In genomic region chr16:27314161-27314723, GRCh38 we compare ENCODE assay signal across 8 cellular contexts. TPM values are rescaled to one million over a fixed set of nuclear protein-coding genes. Genes with fewer than 3 reads are reported as not detected.
A peak's percentile ranks its signal among the peaks of the same experiment; 100 is the strongest.
DNase-seq lines count a peak whose midpoint lies in the region; ATAC-seq and TF ChIP-seq lines count a peak whose summit lies in the region.

No MANE protein-coding gene starts in this region.

- no peaks in the 10 kb centered on the region for H3K9me3 Mint-ChIP-seq in naive thymus-derived CD4-positive, alpha-beta T cell

- H3K36me3 Mint-ChIP-seq in naive thymus-derived CD4-positive, alpha-beta T cell = peaks cover 0 to 51% (median 4%) of the 10 kb centered on the region in 5 donors

- H3K27ac ChIP-seq in KOPT-K1 (ENCODE audit: low read depth, low read length, poor library complexity, severe bottlenecking) (peak overlapping the region; percentile 50), esophagus muscularis mucosa (replicated peaks in 1 of 4) (peak overlapping the region; percentile 97 to 99 (median 98)), temporal lobe (ENCODE audit: low read depth, low read length) (peak overlapping the region; percentile 25)
- H3K27ac ChIP-seq in naive thymus-derived CD4-positive, alpha-beta T cell (ENCODE audit: low read depth, low read length) = peak overlapping the region; percentile 99

- H3K27me3 Mint-ChIP-seq in naive thymus-derived CD4-positive, alpha-beta T cell = peaks cover 0 to 3% (median 0%) of the 10 kb centered on the region in 5 donors

- TF ChIP-seq CTCF in esophagus muscularis mucosa (IDR thresholded peaks at IDR 0.05) = no peak

- H3K9me3 ChIP-seq in KOPT-K1 (ENCODE audit: insufficient read depth, low read length, poor library complexity, severe bottlenecking) = no peaks in the 10 kb centered on the region
- no peaks in the 10 kb centered on the region for H3K9me3 ChIP-seq in esophagus muscularis mucosa
- H3K9me3 ChIP-seq in naive thymus-derived CD4-positive, alpha-beta T cell (ENCODE audit: control insufficient read depth in 2 of 3, low read length in 3 of 3) = no peaks in the 10 kb centered on the region

- TF ChIP-seq EP300 in esophagus muscularis mucosa (IDR thresholded peaks at IDR 0.05) = no peak

- no peaks in the 10 kb centered on the region for H3K36me3 ChIP-seq in KOPT-K1 (ENCODE audit: insufficient read depth, low read length)
- H3K36me3 ChIP-seq in esophagus muscularis mucosa = no peaks in the 10 kb centered on the region
- peaks cover 0 to 4% (median 0%) of the 10 kb centered on the region in 3 experiments for H3K36me3 ChIP-seq in naive thymus-derived CD4-positive, alpha-beta T cell (ENCODE audit: control insufficient read depth in 2 of 3, insufficient read depth in 3 of 3, low read length in 3 of 3)

- H3K4me1 ChIP-seq in esophagus muscularis mucosa = peaks cover 38 to 59% (median 55%) of the 10 kb centered on the region in 4 donors
- peaks cover 23 to 40% of the 10 kb centered on the region in 2 donors for H3K4me1 ChIP-seq in naive thymus-derived CD4-positive, alpha-beta T cell (ENCODE audit: control insufficient read depth in 2 of 2, insufficient read depth in 2 of 2, low read length in 2 of 2)

- WGBS in esophagus muscularis mucosa = 0% methylated on average over 13 of the region's 39 CpGs

- peak; percentile 33 for ATAC-seq in naive thymus-derived CD4-positive, alpha-beta T cell

- peak overlapping the region; percentile 92 to 99 (median 96) for H3K27ac Mint-ChIP-seq in naive thymus-derived CD4-positive, alpha-beta T cell

- intact Hi-C loops in esophagus muscularis mucosa (cut with DNase I) = loop anchor here (5.0 kb wide), 1 partner anchor 47 kb away; the partner anchor contains the start of gene NSMCE1
- intact Hi-C loops in naive thymus-derived CD4-positive, alpha-beta T cell (cut with micrococcal nuclease) = loop anchor here (2.0 kb wide), 5 partner anchors 39 to 135 kb away; partner anchors contain the start of gene IL21R (in 1 of the 2)

- DNase-seq in SIG-M5 treated with dmso at 0.1 percent for 504 hours (lab: John Stamatoyannopoulos, UW; ENCODE audit: unreplicated experiment) = peak; percentile 30
- DNase-seq in SIG-M5 (lab: John Stamatoyannopoulos, UW) = no peak
- DNase-seq in activated CD8-positive, alpha-beta memory T cell treated with anti-CD3 and anti-CD28 coated beads, Interleukin-2, amount 50 U/mL, for 4 hours = peak; percentile 55
- DNase-seq in esophagus muscularis mucosa (ENCODE audit: extremely low spot score) = no peak
- peak in 4 of 9 donors; percentile 28 to 63 (median 48) for DNase-seq in naive thymus-derived CD4-positive, alpha-beta T cell
- DNase-seq in Kasumi-1 (lab: John Stamatoyannopoulos, UW) = no peak

- H3K4me3 Mint-ChIP-seq in naive thymus-derived CD4-positive, alpha-beta T cell = peak overlapping the region; percentile 85 to 99 (median 97)

- TF ChIP-seq POLR2A in esophagus muscularis mucosa (IDR thresholded peaks at IDR 0.05; ENCODE audit: low read depth) = peak; percentile 23

- H3K4me1 Mint-ChIP-seq in naive thymus-derived CD4-positive, alpha-beta T cell = peaks cover 36 to 57% (median 49%) of the 10 kb centered on the region in 7 donors

- no peaks in the 10 kb centered on the region for H3K27me3 ChIP-seq in esophagus muscularis mucosa
- no peaks in the 10 kb centered on the region for H3K27me3 ChIP-seq in naive thymus-derived CD4-positive, alpha-beta T cell (ENCODE audit: control insufficient read depth in 2 of 2, insufficient read depth in 2 of 2, low read length in 2 of 2)

- POLR2A ChIA-PET in naive thymus-derived CD4-positive, alpha-beta T cell (lab: Charles Lee) = interaction anchor here (10.4 kb wide), 1 partner anchor 81 kb away, joined by 139 read pairs; no protein-coding TSS in a partner anchor

- peak overlapping the region; percentile 75 to 97 (median 88) for H3K4me3 ChIP-seq in esophagus muscularis mucosa
- peak overlapping the region; percentile 72 for H3K4me3 ChIP-seq in naive thymus-derived CD4-positive, alpha-beta T cell (ENCODE audit: low read length)

- CTCF ChIA-PET in naive thymus-derived CD4-positive, alpha-beta T cell (lab: Charles Lee) = interaction anchor here (0.7 kb wide), 1 partner anchor 27 kb away, joined by 3 read pairs; no protein-coding TSS in a partner anchor

RNA-seq across cellular contexts. Expression of gene IL4R, which starts 0.5 kb away (rescaled TPM):
- total RNA-seq in esophagus muscularis mucosa = 100 to 1,000 TPM in 3 of 4 donors, 10 to 100 TPM in 1; 72.7 to 167 (median 116) TPM
- total RNA-seq in naive thymus-derived CD4-positive, alpha-beta T cell = 100 to 1,000 TPM; 158 to 498 (median 198) TPM
- polyA plus RNA-seq in naive thymus-derived CD4-positive, alpha-beta T cell = 100 to 1,000 TPM in 1 of 2 donors, 10 to 100 TPM in 1; 99.8 to 128 TPM
- 3.2 TPM for total RNA-seq in temporal lobe

RNA-seq across cellular contexts. Expression of gene NSMCE1, which starts 45.7 kb away (rescaled TPM):
- total RNA-seq in esophagus muscularis mucosa (10 to 100 TPM; 49.7 to 68.8 (median 64.0) TPM), temporal lobe (24.8 TPM)
- total RNA-seq in naive thymus-derived CD4-positive, alpha-beta T cell = 100 to 1,000 TPM in 1 of 5 experiments, 10 to 100 TPM in 4; 45.5 to 106 (median 70.2) TPM
- 100 to 1,000 TPM; 200 to 220 TPM for polyA plus RNA-seq in naive thymus-derived CD4-positive, alpha-beta T cell

Comparison
In these comparisons a context has a peak if more than half of its experiments do, and no peak if none do; other contexts are left out.
1. DNase-seq: peak in SIG-M5 treated with dmso at 0.1 percent for 504 hours (single experiment) and activated CD8-positive, alpha-beta memory T cell treated with anti-CD3 and anti-CD28 coated beads, Interleukin-2, amount 50 U/mL, for 4 hours (single experiment); none in SIG-M5 (single experiment), esophagus muscularis mucosa (single experiment) and Kasumi-1 (0 of 2).
2. H3K27ac ChIP-seq: peak in every context shown above with its lines; median percentile 99 in naive thymus-derived CD4-positive, alpha-beta T cell; 98 in esophagus muscularis mucosa; 50 in KOPT-K1; 25 in temporal lobe.
3. RNA of gene IL4R, which starts 0.5 kb away (total RNA-seq): 158 to 498 TPM in naive thymus-derived CD4-positive, alpha-beta T cell and 72.7 to 167 TPM in esophagus muscularis mucosa; 3.2 TPM in temporal lobe (single experiment); every median in the first group is over 10 times any median in the second.